In the genomic region with DNA sequence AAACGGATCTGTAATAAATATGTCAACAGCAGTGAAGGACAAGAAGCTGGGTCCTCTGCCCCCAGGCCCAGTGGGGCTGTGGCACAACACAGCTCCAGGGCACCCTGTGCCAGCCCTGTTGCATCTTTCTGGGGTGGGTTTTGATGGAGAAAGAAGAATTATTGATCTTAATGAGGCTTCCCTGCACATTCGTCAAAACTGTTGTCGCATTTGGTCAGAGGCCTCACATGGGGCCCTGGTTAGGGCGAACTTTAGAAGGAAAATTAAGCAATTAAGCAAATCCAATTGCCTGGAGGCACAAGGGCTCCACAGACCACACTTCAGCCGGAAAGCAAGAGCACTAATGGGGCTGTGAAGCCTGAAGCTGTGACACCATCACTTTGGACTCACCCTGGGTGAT, we compare ENCODE assay signal across 17 cellular contexts. TPM values are rescaled to one million over a fixed set of nuclear protein-coding genes. Genes with fewer than 3 reads are reported as not detected.
DNase-seq lines count a peak whose midpoint lies in the region; ATAC-seq and TF ChIP-seq lines count a peak whose summit lies in the region.
"Had no signal": no experiment of that assay in that cellular context is flagged by ENCODE, and none has a peak within 500 bp of the region (broad histone marks: within the 10 kb centered on the region; RNA-seq: fewer than 3 reads in every experiment).

No MANE protein-coding gene starts in this region.

- no peak overlapping the region for H3K4ac ChIP-seq in H9 (ENCODE audit: low read depth, low read length)

- intact Hi-C loops in activated CD4-positive, alpha-beta memory T cell treated with anti-CD3 and anti-CD28 coated beads for 36 hours (cut with micrococcal nuclease): no loop called here

- H4K8ac ChIP-seq in H9 (replicated peaks; ENCODE audit: insufficient read length, low read depth, low read length): no peak overlapping the region

- no peak overlapping the region for H2BK20ac ChIP-seq in H9 (ENCODE audit: low read depth, low read length, poor library complexity, severe bottlenecking)

- no peaks in the 10 kb centered on the region for H3K79me2 ChIP-seq in H9 (ENCODE audit: insufficient read depth, low read length)

- H2BK120ac ChIP-seq in H9 (ENCODE audit: low read depth, low read length, poor library complexity, severe bottlenecking): no peak overlapping the region

- H3K4me1 Mint-ChIP-seq in H9 (peaks cover 14 to 19% of the 10 kb centered on the region in 2 experiments), glutamatergic neuron (ENCODE audit: low read depth, unreplicated experiment) (peaks cover 15% of the 10 kb centered on the region), osteocyte (ENCODE audit: unreplicated experiment) (no peaks in the 10 kb centered on the region), mesothelial cell of epicardium (no peaks in the 10 kb centered on the region)
- no peaks in the 10 kb centered on the region for H3K4me1 Mint-ChIP-seq in activated CD4-positive, alpha-beta memory T cell treated with anti-CD3 and anti-CD28 coated beads for 36 hours (ENCODE audit: low read depth)
- H3K4me1 Mint-ChIP-seq: CD4-positive, CD25-positive, alpha-beta regulatory T cell; CD8-positive, alpha-beta memory T cell had no signal

- no CpG with 5 or more reads among the region's 5 CpGs for WGBS in H9 (ENCODE audit: extremely low coverage, insufficient read length, low lambda C conversion rate)

- H3K9me3 Mint-ChIP-seq in H9 (peaks cover 4 to 12% of the 10 kb centered on the region in 2 experiments), glutamatergic neuron (ENCODE audit: unreplicated experiment) (peaks cover 1% of the 10 kb centered on the region), osteocyte (ENCODE audit: unreplicated experiment) (peaks cover 6% of the 10 kb centered on the region), mesothelial cell of epicardium (peaks cover 15% of the 10 kb centered on the region)
- H3K9me3 Mint-ChIP-seq in activated CD4-positive, alpha-beta memory T cell treated with anti-CD3 and anti-CD28 coated beads for 36 hours: no peaks in the 10 kb centered on the region

- TF ChIP-seq CTCF in H9 (conservative IDR thresholded peaks at IDR 0.05) (no peak), glutamatergic neuron (IDR thresholded peaks at IDR 0.05; ENCODE audit: partially characterized antibody, unreplicated experiment) (no peak), osteocyte (IDR thresholded peaks at IDR 0.05) (no peak), mesothelial cell of epicardium (IDR thresholded peaks at IDR 0.05; ENCODE audit: unreplicated experiment) (no peak)

- no peaks in the 10 kb centered on the region for H3K23me2 ChIP-seq in H9 (ENCODE audit: insufficient read length, low read depth, low read length, poor library complexity, severe bottlenecking)

- H3K9ac ChIP-seq in BLaER1 (no peak overlapping the region), H9 (ENCODE audit: extremely low read depth, insufficient read length, low read length) (no peak overlapping the region)

- H4K91ac ChIP-seq in H9 (ENCODE audit: insufficient read length, low read depth, low read length): no peak overlapping the region

- H3K4me2 ChIP-seq in BLaER1 (peak overlapping the region; percentile 25), H9 (ENCODE audit: insufficient read depth, insufficient read length, low read length) (no peak overlapping the region)
- H3K4me2 ChIP-seq: A549 had no signal

- no peak overlapping the region for H3K14ac ChIP-seq in H9 (ENCODE audit: insufficient read depth, low read length)

- peaks cover 60% of the 10 kb centered on the region for H3K27me3 Mint-ChIP-seq in H9 (ENCODE audit: low read depth)
- H3K27me3 Mint-ChIP-seq in glutamatergic neuron (ENCODE audit: unreplicated experiment): peaks cover 7% of the 10 kb centered on the region
- peaks cover 40% of the 10 kb centered on the region for H3K27me3 Mint-ChIP-seq in osteocyte (ENCODE audit: unreplicated experiment)
- H3K27me3 Mint-ChIP-seq in mesothelial cell of epicardium (ENCODE audit: low read depth): peaks cover 67% of the 10 kb centered on the region
- H3K27me3 Mint-ChIP-seq in activated CD4-positive, alpha-beta memory T cell treated with anti-CD3 and anti-CD28 coated beads for 36 hours: peaks cover 56% of the 10 kb centered on the region

- no peak overlapping the region for H3K56ac ChIP-seq in H9 (ENCODE audit: insufficient read length, low read depth, low read length)

- H4K20me1 ChIP-seq in BLaER1: no peaks in the 10 kb centered on the region
- H4K20me1 ChIP-seq in H9 (ENCODE audit: control insufficient read depth, insufficient read depth, insufficient read length): peaks cover 2% of the 10 kb centered on the region

- DNase-seq in H9: peak; percentile 8
- peak; percentile 34 for DNase-seq in glutamatergic neuron
- peak; percentile 72 for DNase-seq in osteocyte (ENCODE audit: extremely low spot score, unreplicated experiment)
- no peak for DNase-seq in mesothelial cell of epicardium (ENCODE audit: low spot score in 2 of 2, unreplicated experiment in 2 of 2)
- DNase-seq in activated CD4-positive, alpha-beta memory T cell treated with anti-CD3 and anti-CD28 coated beads for 36 hours: no peak
- DNase-seq in COR-L47 (lab: John Stamatoyannopoulos, UW): no peak
- DNase-seq: C1 segment of cervical spinal cord; Caco-2; CD4-positive, CD25-positive, alpha-beta regulatory T cell; CD8-positive, alpha-beta memory T cell; GF-D8; KG1 had no signal

- H3K4me1 ChIP-seq in BLaER1 (peaks cover 21% of the 10 kb centered on the region), H9 (ENCODE audit: insufficient read depth, low read length) (no peaks in the 10 kb centered on the region)
- H3K4me1 ChIP-seq: Caco-2, HAP-1 had no signal

- no peaks in the 10 kb centered on the region for H3K36me3 ChIP-seq in BLaER1
- H3K36me3 ChIP-seq: HAP-1 had no signal

- H2AK5ac ChIP-seq in H9 (ENCODE audit: insufficient read length, low read length): no peak overlapping the region

- no peak overlapping the region for H3K4me3 ChIP-seq in BLaER1
- H3K4me3 ChIP-seq: A549, HAP-1 had no signal

- ATAC-seq in GM18873 (IDR thresholded peaks at IDR 0.05; ENCODE audit: low FRiP score, unreplicated experiment): no peak
- ATAC-seq: A549 had no signal

- no peak overlapping the region for H2BK15ac ChIP-seq in H9 (ENCODE audit: low read depth, low read length)

- no peak overlapping the region for H3K18ac ChIP-seq in H9 (ENCODE audit: insufficient read length, low read depth, low read length)

- no peak overlapping the region for H2BK5ac ChIP-seq in H9 (ENCODE audit: insufficient read length, low read length)

- H3K36me3 Mint-ChIP-seq in H9 (ENCODE audit: insufficient read depth in 1 of 3, low read depth in 3 of 3) (peaks cover 0 to 4% (median 0%) of the 10 kb centered on the region in 3 experiments; a peak in 1 of 7 replicates), glutamatergic neuron (ENCODE audit: unreplicated experiment) (peaks cover 12% of the 10 kb centered on the region), osteocyte (ENCODE audit: unreplicated experiment) (no peaks in the 10 kb centered on the region), mesothelial cell of epicardium (no peaks in the 10 kb centered on the region)
- H3K36me3 Mint-ChIP-seq in activated CD4-positive, alpha-beta memory T cell treated with anti-CD3 and anti-CD28 coated beads for 36 hours: no peaks in the 10 kb centered on the region
- H3K36me3 Mint-ChIP-seq: CD4-positive, CD25-positive, alpha-beta regulatory T cell; CD8-positive, alpha-beta memory T cell had no signal

- CTCF ChIA-PET in activated CD4-positive, alpha-beta memory T cell treated with anti-CD3 and anti-CD28 coated beads for 36 hours (lab: Charles Lee): no interaction called here

- peaks cover 17% of the 10 kb centered on the region for H3K9me3 ChIP-seq in BLaER1
- H3K9me3 ChIP-seq in H9 (ENCODE audit: control insufficient read depth, low read depth, low read length): no peaks in the 10 kb centered on the region
- H3K9me3 ChIP-seq: Caco-2, HAP-1 had no signal

- POLR2A ChIA-PET in activated CD4-positive, alpha-beta memory T cell treated with anti-CD3 and anti-CD28 coated beads for 36 hours (lab: Charles Lee): no interaction called here

- H3T11ph ChIP-seq in H9 (ENCODE audit: low read length): no peak overlapping the region

- no peak overlapping the region for H3K27ac Mint-ChIP-seq in H9
- peak overlapping the region; percentile 82 for H3K27ac Mint-ChIP-seq in glutamatergic neuron (ENCODE audit: unreplicated experiment)
- H3K27ac Mint-ChIP-seq in osteocyte (ENCODE audit: unreplicated experiment): no peak overlapping the region
- H3K27ac Mint-ChIP-seq in mesothelial cell of epicardium: no peak overlapping the region
- no peak overlapping the region for H3K27ac Mint-ChIP-seq in activated CD4-positive, alpha-beta memory T cell treated with anti-CD3 and anti-CD28 coated beads for 36 hours
- H3K27ac Mint-ChIP-seq: CD8-positive, alpha-beta memory T cell had no signal

- no peak overlapping the region for H2BK12ac ChIP-seq in H9 (ENCODE audit: insufficient read length, low read depth, low read length)

- no peaks in the 10 kb centered on the region for H3K27me3 ChIP-seq in BLaER1
- no peaks in the 10 kb centered on the region for H3K27me3 ChIP-seq in H9 (ENCODE audit: insufficient read depth, low read length)

- H3K79me1 ChIP-seq in H9 (ENCODE audit: insufficient read depth, low read depth, low read length, poor library complexity, severe bottlenecking): no peaks in the 10 kb centered on the region

- no peak overlapping the region for H2AFZ ChIP-seq in H9 (ENCODE audit: low read length)

- no peak overlapping the region for H3K23ac ChIP-seq in H9 (ENCODE audit: insufficient read length, low read depth, low read length)

- no peak overlapping the region for H4K5ac ChIP-seq in H9 (ENCODE audit: insufficient read length, low read depth, low read length)

- H3K27ac ChIP-seq in BLaER1 (no peak overlapping the region), H9 (ENCODE audit: insufficient read length, low read depth, low read length) (no peak overlapping the region)
- H3K27ac ChIP-seq: 22Rv1, A549 had no signal

- H3K4me3 Mint-ChIP-seq in H9: no peak overlapping the region
- peak overlapping the region; percentile 30 for H3K4me3 Mint-ChIP-seq in glutamatergic neuron (ENCODE audit: unreplicated experiment)
- no peak overlapping the region for H3K4me3 Mint-ChIP-seq in osteocyte (ENCODE audit: unreplicated experiment)
- no peak overlapping the region for H3K4me3 Mint-ChIP-seq in mesothelial cell of epicardium
- no peak overlapping the region for H3K4me3 Mint-ChIP-seq in activated CD4-positive, alpha-beta memory T cell treated with anti-CD3 and anti-CD28 coated beads for 36 hours
- H3K4me3 Mint-ChIP-seq: CD4-positive, CD25-positive, alpha-beta regulatory T cell; CD8-positive, alpha-beta memory T cell had no signal

RNA-seq across cellular contexts. Expression of a gene that starts 30.0 kb away (rescaled TPM):
- total RNA-seq in H9 (2021) (0.22 and 0.33 TPM in 2 replicates), glutamatergic neuron (ENCODE audit: unreplicated experiment) (not detected), osteocyte (6.0 and 6.3 TPM in 2 replicates), mesothelial cell of epicardium (17.8 to 19.6 TPM (median 18.6 TPM) in 3 replicates)
- total RNA-seq in activated CD4-positive, alpha-beta memory T cell treated with anti-CD3 and anti-CD28 coated beads for 36 hours: not detected
- total RNA-seq: Caco-2; CD4-positive, CD25-positive, alpha-beta regulatory T cell; CD8-positive, alpha-beta memory T cell had no signal

Comparison
In these comparisons a context has a peak if more than half of its experiments do, and no peak if none do; other contexts are left out.
1. DNase-seq: peak in H9 (single experiment), glutamatergic neuron (single experiment) and osteocyte (single experiment); none in mesothelial cell of epicardium (0 of 2), activated CD4-positive, alpha-beta memory T cell treated with anti-CD3 and anti-CD28 coated beads for 36 hours (single experiment) and COR-L47 (single experiment).